Comparison of ENCODE assay signal across 20 cellular contexts in genomic region chr1:55147504-55147903, GRCh38.
DNase-seq lines count a peak whose midpoint lies in the region; ATAC-seq and TF ChIP-seq lines count a peak whose summit lies in the region.
"Had no signal": no experiment of that assay in that cellular context is flagged by ENCODE, and none has a peak within 500 bp of the region (broad histone marks: within the 10 kb centered on the region; RNA-seq: fewer than 3 reads in every experiment).

No MANE protein-coding gene starts in this region.

- peaks cover 0 to 100% (median 41%) of the 10 kb centered on the region in 9 donors for H3K36me3 ChIP-seq in heart right ventricle
- H3K36me3 ChIP-seq in skeletal muscle satellite cell (ENCODE audit: insufficient read depth, low read length): peaks cover 54% of the 10 kb centered on the region

- H3K27me3 ChIP-seq in heart right ventricle (no peaks in the 10 kb centered on the region), skeletal muscle satellite cell (ENCODE audit: control insufficient read depth, insufficient read depth, low read length) (no peaks in the 10 kb centered on the region)

- H3K27ac ChIP-seq in heart right ventricle: no peak overlapping the region
- peak overlapping the region; percentile 2; the same call in 1 of the 2 replicates for H3K27ac ChIP-seq in VCaP

- CTCF ChIA-PET in GM10248 (lab: Yijun Ruan, JAX): interaction anchor here (0.6 to 1.5 kb wide), 2 partner anchors 11 to 31 kb away, joined by 3 to 8 read pairs; no protein-coding TSS in a partner anchor

- POLR2A ChIA-PET in GM10248 (lab: Yijun Ruan, JAX): no interaction called here

- ATAC-seq in Right ventricle myocardium inferior (no peak), heart right ventricle (no peak), GM18867 (IDR thresholded peaks at IDR 0.05; ENCODE audit: unreplicated experiment) (no peak)
- ATAC-seq: GM12878, GM23338, HCT116 had no signal

- intact Hi-C loops in Right ventricle myocardium inferior (cut with DNase I): loop anchor here (10.0 kb wide), 1 partner anchor 1437 kb away; no protein-coding TSS in a partner anchor
- intact Hi-C loops in heart right ventricle (cut with DNase I): loop anchor here in 2 of 10 donors (10.0 kb wide), 1 partner anchor 1437 kb away; no protein-coding TSS in a partner anchor

- DNase-seq in Right ventricle myocardium inferior (ENCODE audit: missing footprints) (peak; percentile 69), heart right ventricle (no peak), MV-4-11 (lab: John Stamatoyannopoulos, UW) (peak; percentile 93), GM10248 (ENCODE audit: extremely low spot score) (no peak)
- DNase-seq: ACHN; AML-193; CD8-positive, alpha-beta memory T cell; DMS79 treated with DMSO at 0.1 percent for 48 hours; NCI-H1092; NCI-H146; NCI-H2081 treated with DMSO at 0.1 percent for 48 hours; NCI-H2227 treated with DMSO at 0.1 percent for 48 hours; SW 1271 had no signal

- H3K4me1 ChIP-seq in heart right ventricle (peaks cover 0 to 31% (median 0%) of the 10 kb centered on the region in 9 donors), skeletal muscle satellite cell (ENCODE audit: control insufficient read depth, insufficient read depth, low read length) (peaks cover 3% of the 10 kb centered on the region)

- no peak overlapping the region for H3K9ac ChIP-seq in skeletal muscle satellite cell (ENCODE audit: low read depth, low read length)

- no peak for TF ChIP-seq CTCF in heart right ventricle (IDR thresholded peaks at IDR 0.05)
- no peak for TF ChIP-seq CTCF in VCaP (conservative IDR thresholded peaks at IDR 0.05)
- TF ChIP-seq CTCF in GM10248 (IDR thresholded peaks at IDR 0.05; ENCODE audit: control extremely low read depth, extremely low read depth, low read depth, missing control alignments): no peak

- H3K9me3 ChIP-seq in heart right ventricle (no peaks in the 10 kb centered on the region), skeletal muscle satellite cell (replicated peaks; ENCODE audit: low read length) (no peaks in the 10 kb centered on the region)

- WGBS in heart right ventricle, 2 donors: 89 to 96% methylated on average over 8 of the region's 8 CpGs

- H3K4me2 ChIP-seq in skeletal muscle satellite cell (ENCODE audit: low read length): peak overlapping the region; percentile 54
- H3K4me2 ChIP-seq: GM23338 had no signal

- H3K4me3 ChIP-seq in heart right ventricle (no peak overlapping the region), skeletal muscle satellite cell (ENCODE audit: low read length) (no peak overlapping the region)
- H3K4me3 ChIP-seq: GM12878, GM23338, K562 had no signal

Comparison
In these comparisons a context has a peak if more than half of its experiments do, and no peak if none do; other contexts are left out.
1. DNase-seq: peak in Right ventricle myocardium inferior (single experiment) and MV-4-11 (single experiment); none in heart right ventricle (0 of 2) and GM10248 (single experiment).